1 cellular context compared by ENCODE assay signal in genomic region chr1:151198254-151199127, GRCh38.
TF ChIP-seq lines count a peak whose summit lies in the region.

A gene with protein sequence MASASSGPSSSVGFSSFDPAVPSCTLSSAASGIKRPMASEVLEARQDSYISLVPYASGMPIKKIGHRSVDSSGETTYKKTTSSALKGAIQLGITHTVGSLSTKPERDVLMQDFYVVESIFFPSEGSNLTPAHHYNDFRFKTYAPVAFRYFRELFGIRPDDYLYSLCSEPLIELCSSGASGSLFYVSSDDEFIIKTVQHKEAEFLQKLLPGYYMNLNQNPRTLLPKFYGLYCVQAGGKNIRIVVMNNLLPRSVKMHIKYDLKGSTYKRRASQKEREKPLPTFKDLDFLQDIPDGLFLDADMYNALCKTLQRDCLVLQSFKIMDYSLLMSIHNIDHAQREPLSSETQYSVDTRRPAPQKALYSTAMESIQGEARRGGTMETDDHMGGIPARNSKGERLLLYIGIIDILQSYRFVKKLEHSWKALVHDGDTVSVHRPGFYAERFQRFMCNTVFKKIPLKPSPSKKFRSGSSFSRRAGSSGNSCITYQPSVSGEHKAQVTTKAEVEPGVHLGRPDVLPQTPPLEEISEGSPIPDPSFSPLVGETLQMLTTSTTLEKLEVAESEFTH (plus strand): TSS chr1:151198552. CDS start chr1:151198997, 445 bp downstream.

TF ChIP-seq in HepG2, 621 proteins besides CTCF, POLR2A, EP300 and RAD21 (continued from another document and continues in another):
- TF ChIP-seq USF2 (IDR thresholded peaks at IDR 0.05; ENCODE audit: low read depth, low read length) (peak; percentile 98), USF2 (CRISPR knock-in tag; IDR thresholded peaks at IDR 0.05; ENCODE audit: borderline replicate concordance) (peak; percentile 99), CREB1 (IDR thresholded peaks at IDR 0.05) (no peak), CREB1 (CRISPR knock-in tag; IDR thresholded peaks at IDR 0.05) (no peak; the same call in 1 of the 2 replicates), NFYC (CRISPR knock-in tag; IDR thresholded peaks at IDR 0.05) (peak; percentile 84), JUND (CRISPR knock-in tag; IDR thresholded peaks at IDR 0.05) (no peak), HNRNPLL (IDR thresholded peaks at IDR 0.05; ENCODE audit: low read depth, low read length, poor library complexity, severe bottlenecking) (peak; percentile 61), NONO (IDR thresholded peaks at IDR 0.05) (no peak), NONO (CRISPR knock-in tag; conservative IDR thresholded peaks at IDR 0.05) (peak; percentile 67), ZMAT3 (CRISPR knock-in tag; conservative IDR thresholded peaks at IDR 0.05) (0 out of 2 replicates have a peak, but pooled peaks have one; percentile 13), KDM3A (CRISPR knock-in tag; IDR thresholded peaks at IDR 0.05; ENCODE audit: low read depth) (0 out of 2 replicates have a peak, but pooled peaks have one; percentile 53), AKAP8 (CRISPR knock-in tag; IDR thresholded peaks at IDR 0.05) (0 out of 2 replicates have a peak, but pooled peaks have one; percentile 26), HNRNPL (IDR thresholded peaks at IDR 0.05; ENCODE audit: low read depth, low read length) (peak; percentile 9; the same call in 1 of the 2 replicates), FOXK1 (CRISPR knock-in tag; IDR thresholded peaks at IDR 0.05; ENCODE audit: borderline replicate concordance, low read depth) (peak; percentile 22; the same call in 1 of the 2 replicates), MED1 (CRISPR knock-in tag; IDR thresholded peaks at IDR 0.05) (peak; percentile 67), HNF4G (IDR thresholded peaks at IDR 0.05; ENCODE audit: borderline replicate concordance, low read depth, low read length) (0 out of 2 replicates have a peak, but pooled peaks have one; percentile 4), HNF4G (CRISPR knock-in tag; IDR thresholded peaks at IDR 0.05; ENCODE audit: borderline replicate concordance, low read depth) (no peak), PHF21A (CRISPR knock-in tag; IDR thresholded peaks at IDR 0.05) (peak; percentile 16; the same call in 1 of the 2 replicates), ZSCAN25 (CRISPR knock-in tag; IDR thresholded peaks at IDR 0.05) (peak; percentile 54; the same call in 1 of the 2 replicates), ZSCAN20 (CRISPR knock-in tag; IDR thresholded peaks at IDR 0.05; ENCODE audit: borderline replicate concordance) (peak; percentile 8; the same call in 1 of the 2 replicates), HES4 (CRISPR knock-in tag; IDR thresholded peaks at IDR 0.05; ENCODE audit: borderline replicate concordance) (0 out of 2 replicates have a peak, but pooled peaks have one; percentile 46), ZNF574 (CRISPR knock-in tag; IDR thresholded peaks at IDR 0.05) (peak; percentile 58), ZNF335 (CRISPR knock-in tag; IDR thresholded peaks at IDR 0.05) (no peak), ZNF446 (CRISPR knock-in tag; IDR thresholded peaks at IDR 0.05) (peak; percentile 81), MIXL1 (CRISPR knock-in tag; IDR thresholded peaks at IDR 0.05) (peak; percentile 36; the same call in 1 of the 2 replicates), ONECUT2 (CRISPR knock-in tag; IDR thresholded peaks at IDR 0.05) (no peak), GZF1 (CRISPR knock-in tag; IDR thresholded peaks at IDR 0.05) (no peak; the same call in 1 of the 2 replicates), NR0B2 (CRISPR knock-in tag; IDR thresholded peaks at IDR 0.05) (peak; percentile 65; the same call in 1 of the 2 replicates), SMAD3 (CRISPR knock-in tag; IDR thresholded peaks at IDR 0.05) (peak; percentile 44), HOXA9 (CRISPR knock-in tag; IDR thresholded peaks at IDR 0.05; ENCODE audit: borderline replicate concordance) (0 out of 2 replicates have a peak, but pooled peaks have one; percentile 55), ZNF772 (CRISPR knock-in tag; IDR thresholded peaks at IDR 0.05) (peak; percentile 18; the same call in 1 of the 2 replicates), THAP11 (CRISPR knock-in tag; IDR thresholded peaks at IDR 0.05) (peak; percentile 87), CENPX (CRISPR knock-in tag; IDR thresholded peaks at IDR 0.05) (no peak), SNAPC2 (CRISPR knock-in tag; IDR thresholded peaks at IDR 0.05) (0 out of 2 replicates have a peak, but pooled peaks have one; percentile 28), NFYB (CRISPR knock-in tag; IDR thresholded peaks at IDR 0.05) (peak; percentile 82), ZSCAN9 (CRISPR knock-in tag; IDR thresholded peaks at IDR 0.05; ENCODE audit: borderline replicate concordance) (0 out of 2 replicates have a peak, but pooled peaks have one; percentile 19), ZNF782 (CRISPR knock-in tag; IDR thresholded peaks at IDR 0.05; ENCODE audit: borderline replicate concordance) (peak; percentile 79; the same call in 1 of the 2 replicates), ELF4 (CRISPR knock-in tag; IDR thresholded peaks at IDR 0.05; ENCODE audit: borderline replicate concordance) (no peak), MYPOP (CRISPR knock-in tag; IDR thresholded peaks at IDR 0.05) (peak; percentile 37; the same call in 1 of the 2 replicates)
- TF ChIP-seq, protein P1, sequence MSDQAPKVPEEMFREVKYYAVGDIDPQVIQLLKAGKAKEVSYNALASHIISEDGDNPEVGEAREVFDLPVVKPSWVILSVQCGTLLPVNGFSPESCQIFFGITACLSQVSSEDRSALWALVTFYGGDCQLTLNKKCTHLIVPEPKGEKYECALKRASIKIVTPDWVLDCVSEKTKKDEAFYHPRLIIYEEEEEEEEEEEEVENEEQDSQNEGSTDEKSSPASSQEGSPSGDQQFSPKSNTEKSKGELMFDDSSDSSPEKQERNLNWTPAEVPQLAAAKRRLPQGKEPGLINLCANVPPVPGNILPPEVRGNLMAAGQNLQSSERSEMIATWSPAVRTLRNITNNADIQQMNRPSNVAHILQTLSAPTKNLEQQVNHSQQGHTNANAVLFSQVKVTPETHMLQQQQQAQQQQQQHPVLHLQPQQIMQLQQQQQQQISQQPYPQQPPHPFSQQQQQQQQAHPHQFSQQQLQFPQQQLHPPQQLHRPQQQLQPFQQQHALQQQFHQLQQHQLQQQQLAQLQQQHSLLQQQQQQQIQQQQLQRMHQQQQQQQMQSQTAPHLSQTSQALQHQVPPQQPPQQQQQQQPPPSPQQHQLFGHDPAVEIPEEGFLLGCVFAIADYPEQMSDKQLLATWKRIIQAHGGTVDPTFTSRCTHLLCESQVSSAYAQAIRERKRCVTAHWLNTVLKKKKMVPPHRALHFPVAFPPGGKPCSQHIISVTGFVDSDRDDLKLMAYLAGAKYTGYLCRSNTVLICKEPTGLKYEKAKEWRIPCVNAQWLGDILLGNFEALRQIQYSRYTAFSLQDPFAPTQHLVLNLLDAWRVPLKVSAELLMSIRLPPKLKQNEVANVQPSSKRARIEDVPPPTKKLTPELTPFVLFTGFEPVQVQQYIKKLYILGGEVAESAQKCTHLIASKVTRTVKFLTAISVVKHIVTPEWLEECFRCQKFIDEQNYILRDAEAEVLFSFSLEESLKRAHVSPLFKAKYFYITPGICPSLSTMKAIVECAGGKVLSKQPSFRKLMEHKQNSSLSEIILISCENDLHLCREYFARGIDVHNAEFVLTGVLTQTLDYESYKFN (CRISPR knock-in tag; conservative IDR thresholded peaks at IDR 0.05): peak; percentile 17; the same call in 1 of the 2 replicates
- TF ChIP-seq, protein P2, sequence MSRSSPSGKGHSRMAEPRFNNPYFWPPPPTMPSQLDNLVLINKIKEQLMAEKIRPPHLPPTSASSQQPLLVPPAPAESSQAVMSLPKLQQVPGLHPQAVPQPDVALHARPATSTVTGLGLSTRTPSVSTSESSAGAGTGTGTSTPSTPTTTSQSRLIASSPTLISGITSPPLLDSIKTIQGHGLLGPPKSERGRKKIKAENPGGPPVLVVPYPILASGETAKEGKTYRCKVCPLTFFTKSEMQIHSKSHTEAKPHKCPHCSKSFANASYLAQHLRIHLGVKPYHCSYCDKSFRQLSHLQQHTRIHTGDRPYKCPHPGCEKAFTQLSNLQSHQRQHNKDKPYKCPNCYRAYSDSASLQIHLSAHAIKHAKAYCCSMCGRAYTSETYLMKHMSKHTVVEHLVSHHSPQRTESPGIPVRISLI (CRISPR knock-in tag; IDR thresholded peaks at IDR 0.05; ENCODE audit: borderline replicate concordance): peak; percentile 64; the same call in 1 of the 2 replicates
- TF ChIP-seq, protein P3, sequence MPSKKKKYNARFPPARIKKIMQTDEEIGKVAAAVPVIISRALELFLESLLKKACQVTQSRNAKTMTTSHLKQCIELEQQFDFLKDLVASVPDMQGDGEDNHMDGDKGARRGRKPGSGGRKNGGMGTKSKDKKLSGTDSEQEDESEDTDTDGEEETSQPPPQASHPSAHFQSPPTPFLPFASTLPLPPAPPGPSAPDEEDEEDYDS (CRISPR knock-in tag; IDR thresholded peaks at IDR 0.05): peak; percentile 94
- TF ChIP-seq, protein P4, sequence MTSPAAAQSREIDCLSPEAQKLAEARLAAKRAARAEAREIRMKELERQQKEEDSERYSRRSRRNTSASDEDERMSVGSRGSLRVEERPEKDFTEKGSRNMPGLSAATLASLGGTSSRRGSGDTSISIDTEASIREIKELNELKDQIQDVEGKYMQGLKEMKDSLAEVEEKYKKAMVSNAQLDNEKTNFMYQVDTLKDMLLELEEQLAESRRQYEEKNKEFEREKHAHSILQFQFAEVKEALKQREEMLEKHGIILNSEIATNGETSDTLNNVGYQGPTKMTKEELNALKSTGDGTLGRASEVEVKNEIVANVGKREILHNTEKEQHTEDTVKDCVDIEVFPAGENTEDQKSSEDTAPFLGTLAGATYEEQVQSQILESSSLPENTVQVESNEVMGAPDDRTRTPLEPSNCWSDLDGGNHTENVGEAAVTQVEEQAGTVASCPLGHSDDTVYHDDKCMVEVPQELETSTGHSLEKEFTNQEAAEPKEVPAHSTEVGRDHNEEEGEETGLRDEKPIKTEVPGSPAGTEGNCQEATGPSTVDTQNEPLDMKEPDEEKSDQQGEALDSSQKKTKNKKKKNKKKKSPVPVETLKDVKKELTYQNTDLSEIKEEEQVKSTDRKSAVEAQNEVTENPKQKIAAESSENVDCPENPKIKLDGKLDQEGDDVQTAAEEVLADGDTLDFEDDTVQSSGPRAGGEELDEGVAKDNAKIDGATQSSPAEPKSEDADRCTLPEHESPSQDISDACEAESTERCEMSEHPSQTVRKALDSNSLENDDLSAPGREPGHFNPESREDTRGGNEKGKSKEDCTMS (CRISPR knock-in tag; conservative IDR thresholded peaks at IDR 0.05): no peak
